ENCODE assay signal across 9 cellular contexts in the genomic region with DNA sequence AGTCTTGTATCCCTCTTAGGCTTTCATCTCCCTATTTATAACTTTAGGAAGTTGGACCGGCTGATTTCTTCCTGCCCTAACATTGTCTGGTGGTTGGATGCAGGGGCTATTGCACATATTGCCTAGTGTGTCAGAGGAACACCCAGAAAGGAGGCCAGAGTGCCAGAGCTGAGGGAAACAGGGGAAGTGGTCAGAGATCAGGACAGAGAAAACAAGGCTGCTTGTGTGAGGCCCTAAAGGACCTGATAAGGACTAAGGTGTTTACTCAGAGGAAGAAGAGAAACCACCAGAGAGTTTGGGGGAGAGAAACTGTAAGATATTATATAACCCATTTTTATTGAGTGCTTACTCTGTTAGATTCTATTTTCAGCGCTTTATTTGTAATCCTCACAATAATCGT. TPM values are rescaled to one million over a fixed set of nuclear protein-coding genes. Genes with fewer than 3 reads are reported as not detected.
DNase-seq lines count a peak whose midpoint lies in the region; ATAC-seq, FAIRE-seq and TF ChIP-seq lines count a peak whose summit lies in the region.
"Had no signal": no experiment of that assay in that cellular context is flagged by ENCODE, and none has a peak within 500 bp of the region (broad histone marks: within the 10 kb centered on the region; RNA-seq: fewer than 3 reads in every experiment).

No MANE protein-coding gene starts in this region.

- no peaks in the 10 kb centered on the region for H3K9me3 ChIP-seq in suprapubic skin

- intact Hi-C loops in activated T-helper 1 cell treated with anti-CD3 and anti-CD28 coated beads, Interleukin-12 subunit alpha, Interleukin-12 subunit beta, Interleukin-2, Interleukin-4 antibody, amounts not matched to agents 30 ng/mL and 10 ng/mL and 1 ng/mL, durations not matched to agents 14 hours and 24 hours and 36 hours (cut with micrococcal nuclease) = no loop called here
- intact Hi-C loops in Calu3 (cut with micrococcal nuclease; ENCODE audit: unreplicated experiment) = no loop called here

- peaks cover 10% of the 10 kb centered on the region for H3K4me1 ChIP-seq in suprapubic skin

- H3K27me3 ChIP-seq in suprapubic skin = no peaks in the 10 kb centered on the region

- ATAC-seq in HG03097 (IDR thresholded peaks at IDR 0.05; ENCODE audit: low FRiP score, unreplicated experiment) (peak; percentile 66), naive B cell (ENCODE audit: low read depth in 2 of 2) (no peak), HG03342 (IDR thresholded peaks at IDR 0.05; ENCODE audit: unreplicated experiment) (no peak)
- ATAC-seq: activated T-cell treated with anti-CD3 and anti-CD28 coated beads, Interleukin-2, amount 50 U/mL, for 4 hours had no signal

- peak overlapping the region; percentile 2 for H3K27ac Mint-ChIP-seq in activated T-helper 1 cell treated with anti-CD3 and anti-CD28 coated beads, Interleukin-12 subunit alpha, Interleukin-12 subunit beta, Interleukin-2, Interleukin-4 antibody, amounts not matched to agents 30 ng/mL and 10 ng/mL and 1 ng/mL, durations not matched to agents 14 hours and 24 hours and 36 hours
- H3K27ac Mint-ChIP-seq in naive B cell = peak overlapping the region in 4 of 6 donors; percentile 53 to 89 (median 68)
- no peak overlapping the region for H3K27ac Mint-ChIP-seq in Calu3 (ENCODE audit: unreplicated experiment)

- H3K4me3 Mint-ChIP-seq in activated T-helper 1 cell treated with anti-CD3 and anti-CD28 coated beads, Interleukin-12 subunit alpha, Interleukin-12 subunit beta, Interleukin-2, Interleukin-4 antibody, amounts not matched to agents 30 ng/mL and 10 ng/mL and 1 ng/mL, durations not matched to agents 14 hours and 24 hours and 36 hours = no peak overlapping the region
- H3K4me3 Mint-ChIP-seq in naive B cell = no peak overlapping the region
- H3K4me3 Mint-ChIP-seq in Calu3 (ENCODE audit: low read depth, unreplicated experiment) = no peak overlapping the region
- H3K4me3 Mint-ChIP-seq: activated T-cell treated with anti-CD3 and anti-CD28 coated beads, Interleukin-2, amount 50 U/mL, for 4 hours had no signal

- peaks cover 1% of the 10 kb centered on the region for H3K36me3 Mint-ChIP-seq in activated T-helper 1 cell treated with anti-CD3 and anti-CD28 coated beads, Interleukin-12 subunit alpha, Interleukin-12 subunit beta, Interleukin-2, Interleukin-4 antibody, amounts not matched to agents 30 ng/mL and 10 ng/mL and 1 ng/mL, durations not matched to agents 14 hours and 24 hours and 36 hours (ENCODE audit: low read depth)
- H3K36me3 Mint-ChIP-seq in naive B cell (no peaks in the 10 kb centered on the region), Calu3 (ENCODE audit: insufficient read depth, unreplicated experiment) (no peaks in the 10 kb centered on the region)

- DNase-seq in GM18507 (ENCODE audit: extremely low spot score, insufficient read length, low read depth) (no peak), naive B cell (no peak), suprapubic skin (ENCODE audit: low spot score in 2 of 2) (no peak), Calu3 (no peak)
- DNase-seq in activated T-helper 1 cell treated with anti-CD3 and anti-CD28 coated beads, Interleukin-12 subunit alpha, Interleukin-12 subunit beta, Interleukin-2, Interleukin-4 antibody, amounts not matched to agents 30 ng/mL and 10 ng/mL and 1 ng/mL, durations not matched to agents 14 hours and 24 hours and 36 hours (ENCODE audit: low spot score) = no peak
- no peak for DNase-seq in activated CD4-positive, CD25-positive, alpha-beta regulatory T cell treated with anti-CD3 and anti-CD28 coated beads, Interleukin-2, amount 50 U/mL, for 72 hours
- DNase-seq: activated T-cell treated with anti-CD3 and anti-CD28 coated beads, Interleukin-2, amount 50 U/mL, for 4 hours had no signal

- no peak for TF ChIP-seq EP300 in suprapubic skin (IDR thresholded peaks at IDR 0.05)

- no peaks in the 10 kb centered on the region for H3K9me3 Mint-ChIP-seq in activated T-helper 1 cell treated with anti-CD3 and anti-CD28 coated beads, Interleukin-12 subunit alpha, Interleukin-12 subunit beta, Interleukin-2, Interleukin-4 antibody, amounts not matched to agents 30 ng/mL and 10 ng/mL and 1 ng/mL, durations not matched to agents 14 hours and 24 hours and 36 hours
- H3K9me3 Mint-ChIP-seq in naive B cell (no peaks in the 10 kb centered on the region), Calu3 (ENCODE audit: low read depth, unreplicated experiment) (no peaks in the 10 kb centered on the region)
- H3K9me3 Mint-ChIP-seq: activated T-cell treated with anti-CD3 and anti-CD28 coated beads, Interleukin-2, amount 50 U/mL, for 4 hours had no signal

- peak; percentile 67 for FAIRE-seq in GM18507 (lab: Jason Lieb, UNC)

- TF ChIP-seq CTCF in suprapubic skin (IDR thresholded peaks at IDR 0.05) = no peak
- no peak for TF ChIP-seq CTCF in Calu3 (IDR thresholded peaks at IDR 0.05; ENCODE audit: unreplicated experiment)

- CTCF ChIA-PET in Calu3 (lab: Charles Lee) = no interaction called here

- 66% methylated on average over 3 of the region's 3 CpGs for WGBS in suprapubic skin

- no peak overlapping the region for H3K4me3 ChIP-seq in suprapubic skin

- H3K4me1 Mint-ChIP-seq in activated T-helper 1 cell treated with anti-CD3 and anti-CD28 coated beads, Interleukin-12 subunit alpha, Interleukin-12 subunit beta, Interleukin-2, Interleukin-4 antibody, amounts not matched to agents 30 ng/mL and 10 ng/mL and 1 ng/mL, durations not matched to agents 14 hours and 24 hours and 36 hours (ENCODE audit: low read depth) = peaks cover 34% of the 10 kb centered on the region
- peaks cover 14 to 29% (median 20%) of the 10 kb centered on the region in 3 donors for H3K4me1 Mint-ChIP-seq in naive B cell
- H3K4me1 Mint-ChIP-seq in Calu3 (ENCODE audit: low read depth, unreplicated experiment) = peaks cover 9% of the 10 kb centered on the region

- no peaks in the 10 kb centered on the region for H3K36me3 ChIP-seq in suprapubic skin

- H3K27me3 Mint-ChIP-seq in activated T-helper 1 cell treated with anti-CD3 and anti-CD28 coated beads, Interleukin-12 subunit alpha, Interleukin-12 subunit beta, Interleukin-2, Interleukin-4 antibody, amounts not matched to agents 30 ng/mL and 10 ng/mL and 1 ng/mL, durations not matched to agents 14 hours and 24 hours and 36 hours (ENCODE audit: insufficient read depth) = no peaks in the 10 kb centered on the region
- H3K27me3 Mint-ChIP-seq in naive B cell = no peaks in the 10 kb centered on the region
- H3K27me3 Mint-ChIP-seq in Calu3 (ENCODE audit: unreplicated experiment) = no peaks in the 10 kb centered on the region

- BruUV-seq in Calu3 (replicated peaks; lab: Mats Ljungman, UMichigan) = no TSS peak

- TF ChIP-seq POLR2A in suprapubic skin (IDR thresholded peaks at IDR 0.05) = no peak

- no peak overlapping the region for H3K27ac ChIP-seq in suprapubic skin

RNA-seq across cellular contexts. Expression of a gene that starts 53.9 kb away (rescaled TPM):
- total RNA-seq in activated T-helper 1 cell treated with anti-CD3 and anti-CD28 coated beads, Interleukin-12 subunit alpha, Interleukin-12 subunit beta, Interleukin-2, Interleukin-4 antibody, amounts not matched to agents 30 ng/mL and 10 ng/mL and 1 ng/mL, durations not matched to agents 14 hours and 24 hours and 36 hours = 18.3 and 23.3 TPM in 2 replicates
- 10 to 100 TPM in 2 of 6 donors, 1 to 10 TPM in 4; 3.2 to 18.5 (median 8.8) TPM for polyA plus RNA-seq in naive B cell (ENCODE audit: low read depth in 6 of 6)
- total RNA-seq in suprapubic skin (10 to 100 TPM; 15.7 to 47.5 (median 21.5) TPM), Calu3 (2022) (17.2 and 19.0 TPM in 2 replicates)
